1 cellular context compared by ENCODE assay signal in genomic region chr11:68213555-68214172, GRCh38.
TF ChIP-seq lines count a peak whose summit lies in the region.

No MANE protein-coding gene starts in this region.

TF ChIP-seq in HepG2, 621 proteins besides CTCF, POLR2A, EP300 and RAD21 (continued from another document and continues in another):
- peak; percentile 63 to 80; a peak in 3 of 4 replicates for TF ChIP-seq HMGXB4 (CRISPR knock-in tag; IDR thresholded peaks at IDR 0.05; ENCODE audit: borderline replicate concordance in 1 of 2, low read depth in 1 of 2)
- no peak for TF ChIP-seq SMAD1 (CRISPR knock-in tag; IDR thresholded peaks at IDR 0.05; ENCODE audit: borderline replicate concordance, low read depth)
- no peak for TF ChIP-seq TEAD3 (CRISPR knock-in tag; optimal IDR thresholded peaks at IDR 0.05; ENCODE audit: borderline replicate concordance)
- TF ChIP-seq CBX2 (IDR thresholded peaks at IDR 0.05; ENCODE audit: low read depth, low read length) = no peak
- no peak for TF ChIP-seq CBX2 (CRISPR knock-in tag; IDR thresholded peaks at IDR 0.05; ENCODE audit: low read depth)
- TF ChIP-seq SOX13 (IDR thresholded peaks at IDR 0.05) = no peak
- 0 out of 4 replicates have a peak, but pooled peaks of 1 of the 2 experiments have one; percentile 12 for TF ChIP-seq SOX13 (CRISPR knock-in tag; conservative IDR thresholded peaks at IDR 0.05 in 1 of 2, IDR thresholded peaks at IDR 0.05 in 1 of 2)
- TF ChIP-seq KDM2A (CRISPR knock-in tag; IDR thresholded peaks at IDR 0.05; ENCODE audit: borderline replicate concordance, low read depth) = peak; percentile 95
- no peak; the same call in 1 of the 2 replicates for TF ChIP-seq ZNF362 (CRISPR knock-in tag; IDR thresholded peaks at IDR 0.05; ENCODE audit: borderline replicate concordance)
- no peak for TF ChIP-seq MLX (CRISPR knock-in tag; IDR thresholded peaks at IDR 0.05)
- no peak for TF ChIP-seq E2F2 (CRISPR knock-in tag; IDR thresholded peaks at IDR 0.05; ENCODE audit: borderline replicate concordance)
- TF ChIP-seq BRF2 (CRISPR knock-in tag; IDR thresholded peaks at IDR 0.05) = peak; percentile 84
- peak; percentile 39; the same call in 1 of the 2 replicates for TF ChIP-seq NR2C2 (CRISPR knock-in tag; IDR thresholded peaks at IDR 0.05; ENCODE audit: borderline replicate concordance)
- peak; percentile 40; the same call in 1 of the 2 replicates for TF ChIP-seq ELF3 (CRISPR knock-in tag; IDR thresholded peaks at IDR 0.05)
- peak; percentile 55; the same call in 1 of the 2 replicates for TF ChIP-seq RFXAP (CRISPR knock-in tag; IDR thresholded peaks at IDR 0.05; ENCODE audit: borderline replicate concordance)
- peak; percentile 61 for TF ChIP-seq DRAP1 (CRISPR knock-in tag; IDR thresholded peaks at IDR 0.05)
- TF ChIP-seq SRSF9 (IDR thresholded peaks at IDR 0.05; ENCODE audit: borderline replicate concordance, insufficient read depth, low read depth, low read length, poor library complexity, severe bottlenecking) = no peak
- 0 out of 2 replicates have a peak, but pooled peaks have one; percentile 31 for TF ChIP-seq TERF1 (CRISPR knock-in tag; IDR thresholded peaks at IDR 0.05)
- TF ChIP-seq ZNF691 (CRISPR knock-in tag; IDR thresholded peaks at IDR 0.05; ENCODE audit: borderline replicate concordance, low read depth) = no peak
- TF ChIP-seq ZBTB2 (CRISPR knock-in tag; IDR thresholded peaks at IDR 0.05; ENCODE audit: low read depth) = peak; percentile 98
- TF ChIP-seq ZNF12 (CRISPR knock-in tag; IDR thresholded peaks at IDR 0.05) = peak; percentile 51; the same call in 1 of the 2 replicates
- peak; percentile 53 for TF ChIP-seq ZNF501 (CRISPR knock-in tag; IDR thresholded peaks at IDR 0.05)
- 0 out of 2 replicates have a peak, but pooled peaks have one; percentile 67 for TF ChIP-seq ATF6 (CRISPR knock-in tag; conservative IDR thresholded peaks at IDR 0.05)
- TF ChIP-seq TSC22D2 (CRISPR knock-in tag; IDR thresholded peaks at IDR 0.05; ENCODE audit: borderline replicate concordance) = 0 out of 2 replicates have a peak, but pooled peaks have one; percentile 51
- TF ChIP-seq SRF (IDR thresholded peaks at IDR 0.05; ENCODE audit: low read depth, low read length) = peak; percentile 46; the same call in 1 of the 2 replicates
- TF ChIP-seq ZNF441 (CRISPR knock-in tag; IDR thresholded peaks at IDR 0.05; ENCODE audit: borderline replicate concordance) = peak; percentile 80
- TF ChIP-seq ZNF816 (CRISPR knock-in tag; IDR thresholded peaks at IDR 0.05; ENCODE audit: borderline replicate concordance) = no peak; the same call in 1 of the 2 replicates
- peak in 1 of 2 experiments; percentile 54; a peak in 1 of 4 replicates for TF ChIP-seq REST (IDR thresholded peaks at IDR 0.05; ENCODE audit: borderline replicate concordance in 1 of 2, low read depth in 1 of 2, low read length in 2 of 2)
- TF ChIP-seq TFDP2 (CRISPR knock-in tag; IDR thresholded peaks at IDR 0.05) = peak; percentile 67
- TF ChIP-seq PATZ1 (CRISPR knock-in tag; IDR thresholded peaks at IDR 0.05) = peak; percentile 76
- peak; percentile 75 for TF ChIP-seq ZSCAN31 (CRISPR knock-in tag; IDR thresholded peaks at IDR 0.05; ENCODE audit: low read depth)
